Comparison of ENCODE assay signal across 30 cellular contexts in genomic region chr1:9782897-9783296, GRCh38.
"Had no signal": no experiment of that assay in that cellular context is flagged by ENCODE, and none has a peak within 500 bp of the region (broad histone marks: within the 10 kb centered on the region; RNA-seq: fewer than 3 reads in every experiment).

No MANE protein-coding gene starts in this region.

- H3K36me3 ChIP-seq: gastrocnemius medialis, lower lobe of right lung, stomach, suprapubic skin, tibial artery had no signal

- H3K4me3 ChIP-seq: gastrocnemius medialis, lower lobe of right lung, psoas muscle, smooth muscle cell, stomach, suprapubic skin, tibial artery had no signal

- H3K4me3 Mint-ChIP-seq: activated CD8-positive, alpha-beta T cell treated with anti-CD3 and anti-CD28 coated beads for 36 hours; activated naive CD4-positive, alpha-beta T cell treated with anti-CD3 and anti-CD28 coated beads, Interleukin-2, amount 50 U/mL, for 24 hours; activated T-cell treated with anti-CD3 and anti-CD28 coated beads, Interleukin-2, amount 50 U/mL, for 4 hours; activated T-helper 17 cell treated with anti-CD3 and anti-CD28 coated beads, Interleukin-2, amount 50 U/mL, for 72 hours; central memory CD8-positive, alpha-beta T cell; dendritic cell treated with granulocyte-macrophage colony-stimulating factor and Interleukin-4, amounts not matched to agents 40 ng/mL and 50 ng/mL, for 4 days; immature natural killer cell; naive thymus-derived CD8-positive, alpha-beta T cell; neural crest cell; stimulated activated naive B cell treated with anti-CD40 and anti-IgM and Interleukin-4, amounts not matched to agents 10 μg/mL and 1 μg/mL and 100 μg/mL, for 72 hours; T-helper 17 cell; WTC11 had no signal

- H3K27me3 Mint-ChIP-seq: activated CD8-positive, alpha-beta T cell treated with anti-CD3 and anti-CD28 coated beads for 36 hours; activated naive CD4-positive, alpha-beta T cell treated with anti-CD3 and anti-CD28 coated beads, Interleukin-2, amount 50 U/mL, for 24 hours; activated T-helper 17 cell treated with anti-CD3 and anti-CD28 coated beads, Interleukin-2, amount 50 U/mL, for 72 hours; central memory CD8-positive, alpha-beta T cell; dendritic cell treated with granulocyte-macrophage colony-stimulating factor and Interleukin-4, amounts not matched to agents 40 ng/mL and 50 ng/mL, for 4 days; naive thymus-derived CD8-positive, alpha-beta T cell; stimulated activated naive B cell treated with anti-CD40 and anti-IgM and Interleukin-4, amounts not matched to agents 10 μg/mL and 1 μg/mL and 100 μg/mL, for 72 hours; T-helper 17 cell had no signal

- FAIRE-seq: bronchial epithelial cell had no signal

- H3K27me3 ChIP-seq: gastrocnemius medialis, stomach, suprapubic skin, tibial artery had no signal

- H3K27ac ChIP-seq: gastrocnemius medialis, lower lobe of right lung, parathyroid adenoma, psoas muscle, stomach, suprapubic skin, tibial artery had no signal

- H3K27ac Mint-ChIP-seq: activated CD8-positive, alpha-beta T cell treated with anti-CD3 and anti-CD28 coated beads for 36 hours; activated naive CD4-positive, alpha-beta T cell treated with anti-CD3 and anti-CD28 coated beads, Interleukin-2, amount 50 U/mL, for 24 hours; activated T-helper 17 cell treated with anti-CD3 and anti-CD28 coated beads, Interleukin-2, amount 50 U/mL, for 72 hours; dendritic cell treated with granulocyte-macrophage colony-stimulating factor and Interleukin-4, amounts not matched to agents 40 ng/mL and 50 ng/mL, for 4 days; immature natural killer cell; naive thymus-derived CD8-positive, alpha-beta T cell; stimulated activated naive B cell treated with anti-CD40 and anti-IgM and Interleukin-4, amounts not matched to agents 10 μg/mL and 1 μg/mL and 100 μg/mL, for 72 hours; T-helper 17 cell; WTC11 had no signal

- H3K4me2 ChIP-seq: smooth muscle cell had no signal

- H3K9me3 ChIP-seq: gastrocnemius medialis, lower lobe of right lung, psoas muscle, stomach, suprapubic skin, tibial artery had no signal

- H3K4me1 ChIP-seq: gastrocnemius medialis, lower lobe of right lung, parathyroid adenoma, psoas muscle, suprapubic skin, tibial artery had no signal

- H3K9me3 Mint-ChIP-seq: activated CD8-positive, alpha-beta T cell treated with anti-CD3 and anti-CD28 coated beads for 36 hours; activated naive CD4-positive, alpha-beta T cell treated with anti-CD3 and anti-CD28 coated beads, Interleukin-2, amount 50 U/mL, for 24 hours; activated T-cell treated with anti-CD3 and anti-CD28 coated beads, Interleukin-2, amount 50 U/mL, for 4 hours; activated T-helper 17 cell treated with anti-CD3 and anti-CD28 coated beads, Interleukin-2, amount 50 U/mL, for 72 hours; central memory CD8-positive, alpha-beta T cell; dendritic cell treated with granulocyte-macrophage colony-stimulating factor and Interleukin-4, amounts not matched to agents 40 ng/mL and 50 ng/mL, for 4 days; immature natural killer cell; naive thymus-derived CD8-positive, alpha-beta T cell; neural crest cell; stimulated activated naive B cell treated with anti-CD40 and anti-IgM and Interleukin-4, amounts not matched to agents 10 μg/mL and 1 μg/mL and 100 μg/mL, for 72 hours; WTC11 had no signal

- DNase-seq: activated CD4-positive, alpha-beta T cell treated with anti-CD3 and anti-CD28 coated beads, Interleukin-2, amount 50 U/mL, for 1 hour; activated CD8-positive, alpha-beta T cell treated with anti-CD3 and anti-CD28 coated beads for 36 hours; activated gamma-delta T cell treated with Interleukin-2 at 50 U/mL for 16 hours; activated T-cell treated with anti-CD3 and anti-CD28 coated beads, Interleukin-2, amount 50 U/mL, for 4 hours; gastrocnemius medialis; hypothalamus; immature natural killer cell; lower lobe of right lung; mesenchymal stem cell; naive thymus-derived CD8-positive, alpha-beta T cell; occipital lobe; psoas muscle; stimulated activated CD4-positive, alpha-beta T cell treated with anti-CD3 and anti-CD28 coated beads, Interleukin-1b, Interleukin-23, amount 100 ng/mL, for 48 hours; stimulated activated CD4-positive, alpha-beta T cell treated with anti-CD3 and anti-CD28 coated beads, Interleukin-4, amount 100 ng/mL, for 4 hours; stimulated activated CD8-positive, alpha-beta memory T cell treated with anti-CD3 and anti-CD28 coated beads, Interleukin-4, amount 100 ng/mL, for 48 hours; stimulated activated naive B cell treated with anti-CD40 and anti-IgM and Interleukin-4, amounts not matched to agents 10 μg/mL and 1 μg/mL and 100 μg/mL, for 72 hours; stomach; T-helper 17 cell; tibial artery had no signal

- H3K36me3 Mint-ChIP-seq: activated naive CD4-positive, alpha-beta T cell treated with anti-CD3 and anti-CD28 coated beads, Interleukin-2, amount 50 U/mL, for 24 hours; immature natural killer cell; naive thymus-derived CD8-positive, alpha-beta T cell; WTC11 had no signal

- ATAC-seq: activated CD8-positive, alpha-beta T cell treated with anti-CD3 and anti-CD28 coated beads for 36 hours; activated T-cell treated with anti-CD3 and anti-CD28 coated beads, Interleukin-2, amount 50 U/mL, for 4 hours; activated T-helper 17 cell treated with anti-CD3 and anti-CD28 coated beads, Interleukin-2, amount 50 U/mL, for 72 hours; gastrocnemius medialis; left lobe of liver; lower lobe of right lung; naive thymus-derived CD8-positive, alpha-beta T cell; psoas muscle; stimulated activated naive B cell treated with anti-CD40 and anti-IgM and Interleukin-4, amounts not matched to agents 10 μg/mL and 1 μg/mL and 100 μg/mL, for 72 hours; T-helper 17 cell; WTC11 had no signal

- H3K9ac ChIP-seq: parathyroid adenoma had no signal
